1 cellular context compared by ENCODE assay signal in the genomic region with DNA sequence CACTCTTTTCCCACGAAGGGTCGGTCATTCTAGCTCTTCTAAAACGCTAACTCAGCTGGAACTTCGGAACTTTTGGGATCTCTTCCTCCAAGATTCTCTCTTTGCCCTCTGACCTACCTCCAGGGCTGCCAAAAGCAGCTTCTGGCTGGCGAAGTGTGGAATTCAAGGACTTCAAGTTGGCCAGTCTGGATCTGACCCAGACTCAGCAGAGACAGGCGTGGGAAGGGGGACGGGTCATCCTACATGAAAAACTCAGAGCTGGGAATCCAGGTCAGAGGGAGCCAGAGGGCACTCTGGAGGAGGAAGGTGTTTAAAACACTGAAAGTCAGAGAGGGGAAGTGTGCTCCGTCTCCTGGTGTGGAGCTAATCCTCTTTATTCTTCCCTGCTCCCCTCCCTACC.
TF ChIP-seq lines count a peak whose summit lies in the region.

No MANE protein-coding gene starts in this region.

TF ChIP-seq in GM23338, 12 proteins besides CTCF, POLR2A, EP300 and RAD21 (continued from another document):
- TF ChIP-seq, protein P1, sequence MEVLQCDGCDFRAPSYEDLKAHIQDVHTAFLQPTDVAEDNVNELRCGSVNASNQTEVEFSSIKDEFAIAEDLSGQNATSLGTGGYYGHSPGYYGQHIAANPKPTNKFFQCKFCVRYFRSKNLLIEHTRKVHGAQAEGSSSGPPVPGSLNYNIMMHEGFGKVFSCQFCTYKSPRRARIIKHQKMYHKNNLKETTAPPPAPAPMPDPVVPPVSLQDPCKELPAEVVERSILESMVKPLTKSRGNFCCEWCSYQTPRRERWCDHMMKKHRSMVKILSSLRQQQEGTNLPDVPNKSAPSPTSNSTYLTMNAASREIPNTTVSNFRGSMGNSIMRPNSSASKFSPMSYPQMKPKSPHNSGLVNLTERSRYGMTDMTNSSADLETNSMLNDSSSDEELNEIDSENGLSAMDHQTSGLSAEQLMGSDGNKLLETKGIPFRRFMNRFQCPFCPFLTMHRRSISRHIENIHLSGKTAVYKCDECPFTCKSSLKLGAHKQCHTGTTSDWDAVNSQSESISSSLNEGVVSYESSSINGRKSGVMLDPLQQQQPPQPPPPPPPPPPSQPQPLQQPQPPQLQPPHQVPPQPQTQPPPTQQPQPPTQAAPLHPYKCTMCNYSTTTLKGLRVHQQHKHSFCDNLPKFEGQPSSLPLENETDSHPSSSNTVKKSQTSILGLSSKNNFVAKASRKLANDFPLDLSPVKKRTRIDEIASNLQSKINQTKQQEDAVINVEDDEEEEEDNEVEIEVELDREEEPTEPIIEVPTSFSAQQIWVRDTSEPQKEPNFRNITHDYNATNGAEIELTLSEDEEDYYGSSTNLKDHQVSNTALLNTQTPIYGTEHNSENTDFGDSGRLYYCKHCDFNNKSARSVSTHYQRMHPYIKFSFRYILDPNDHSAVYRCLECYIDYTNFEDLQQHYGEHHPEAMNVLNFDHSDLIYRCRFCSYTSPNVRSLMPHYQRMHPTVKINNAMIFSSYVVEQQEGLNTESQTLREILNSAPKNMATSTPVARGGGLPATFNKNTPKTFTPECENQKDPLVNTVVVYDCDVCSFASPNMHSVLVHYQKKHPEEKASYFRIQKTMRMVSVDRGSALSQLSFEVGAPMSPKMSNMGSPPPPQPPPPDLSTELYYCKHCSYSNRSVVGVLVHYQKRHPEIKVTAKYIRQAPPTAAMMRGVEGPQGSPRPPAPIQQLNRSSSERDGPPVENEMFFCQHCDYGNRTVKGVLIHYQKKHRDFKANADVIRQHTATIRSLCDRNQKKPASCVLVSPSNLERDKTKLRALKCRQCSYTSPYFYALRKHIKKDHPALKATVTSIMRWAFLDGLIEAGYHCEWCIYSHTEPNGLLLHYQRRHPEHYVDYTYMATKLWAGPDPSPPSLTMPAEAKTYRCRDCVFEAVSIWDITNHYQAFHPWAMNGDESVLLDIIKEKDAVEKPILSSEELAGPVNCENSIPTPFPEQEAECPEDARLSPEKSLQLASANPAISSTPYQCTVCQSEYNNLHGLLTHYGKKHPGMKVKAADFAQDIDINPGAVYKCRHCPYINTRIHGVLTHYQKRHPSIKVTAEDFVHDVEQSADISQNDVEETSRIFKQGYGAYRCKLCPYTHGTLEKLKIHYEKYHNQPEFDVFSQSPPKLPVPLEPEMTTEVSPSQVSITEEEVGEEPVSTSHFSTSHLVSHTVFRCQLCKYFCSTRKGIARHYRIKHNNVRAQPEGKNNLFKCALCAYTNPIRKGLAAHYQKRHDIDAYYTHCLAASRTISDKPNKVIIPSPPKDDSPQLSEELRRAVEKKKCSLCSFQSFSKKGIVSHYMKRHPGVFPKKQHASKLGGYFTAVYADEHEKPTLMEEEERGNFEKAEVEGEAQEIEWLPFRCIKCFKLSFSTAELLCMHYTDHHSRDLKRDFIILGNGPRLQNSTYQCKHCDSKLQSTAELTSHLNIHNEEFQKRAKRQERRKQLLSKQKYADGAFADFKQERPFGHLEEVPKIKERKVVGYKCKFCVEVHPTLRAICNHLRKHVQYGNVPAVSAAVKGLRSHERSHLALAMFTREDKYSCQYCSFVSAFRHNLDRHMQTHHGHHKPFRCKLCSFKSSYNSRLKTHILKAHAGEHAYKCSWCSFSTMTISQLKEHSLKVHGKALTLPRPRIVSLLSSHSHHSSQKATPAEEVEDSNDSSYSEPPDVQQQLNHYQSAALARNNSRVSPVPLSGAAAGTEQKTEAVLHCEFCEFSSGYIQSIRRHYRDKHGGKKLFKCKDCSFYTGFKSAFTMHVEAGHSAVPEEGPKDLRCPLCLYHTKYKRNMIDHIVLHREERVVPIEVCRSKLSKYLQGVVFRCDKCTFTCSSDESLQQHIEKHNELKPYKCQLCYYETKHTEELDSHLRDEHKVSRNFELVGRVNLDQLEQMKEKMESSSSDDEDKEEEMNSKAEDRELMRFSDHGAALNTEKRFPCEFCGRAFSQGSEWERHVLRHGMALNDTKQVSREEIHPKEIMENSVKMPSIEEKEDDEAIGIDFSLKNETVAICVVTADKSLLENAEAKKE (CRISPR knock-in tag; IDR thresholded peaks at IDR 0.05): no peak
- no peak for TF ChIP-seq STAT1 (IDR thresholded peaks at IDR 0.05; ENCODE audit: unreplicated experiment)
